ENCODE assay signal across 8 cellular contexts in genomic region chr18:26468931-26469340, GRCh38.
DNase-seq lines count a peak whose midpoint lies in the region; ATAC-seq and TF ChIP-seq lines count a peak whose summit lies in the region.

No MANE protein-coding gene starts in this region.

- H3K36me3 ChIP-seq in kidney epithelial cell (ENCODE audit: control insufficient read depth, insufficient read depth, low read length) = peaks cover 3% of the 10 kb centered on the region

- H3K27me3 ChIP-seq in kidney epithelial cell (ENCODE audit: control insufficient read depth, insufficient read depth, low read length) = no peaks in the 10 kb centered on the region

- DNase-seq in GM10266 (ENCODE audit: extremely low spot score) (no peak), Kasumi-1 (lab: John Stamatoyannopoulos, UW) (peak; percentile 30 to 58), SK-MEL-5 (ENCODE audit: low read depth, low spot score) (peak; percentile 55), kidney epithelial cell (ENCODE audit: low read depth) (no peak), epidermal melanocyte (ENCODE audit: insufficient read length, low spot score) (no peak), NCI-H446 (lab: John Stamatoyannopoulos, UW) (no peak)
- no peak for DNase-seq in activated effector memory CD4-positive, alpha-beta T cell treated with Interleukin-2 at 50 U/mL for 16 hours

- in situ Hi-C loops in SK-MEL-5 (cut with HindIII; ENCODE audit: low pct_unique_long_range_greater_than_20kb, low sequenced_read_pairs) = no loop called here

- ATAC-seq in GM21526 (IDR thresholded peaks at IDR 0.05; ENCODE audit: low FRiP score, unreplicated experiment) = peak; percentile 74

- peak; percentile 33 for TF ChIP-seq CTCF in GM10266 (IDR thresholded peaks at IDR 0.05; ENCODE audit: control insufficient read depth, insufficient read depth, low read depth, missing control alignments)
- TF ChIP-seq CTCF in kidney epithelial cell (IDR thresholded peaks at IDR 0.05; ENCODE audit: insufficient read depth, low read length, poor library complexity, severe bottlenecking) = peak; percentile 76

- no peak overlapping the region for H3K4me3 ChIP-seq in kidney epithelial cell (ENCODE audit: low read depth, low read length)

Comparison
In these comparisons a context has a peak if more than half of its experiments do, and no peak if none do; other contexts are left out.
1. DNase-seq: peak in Kasumi-1 (2 of 2) and SK-MEL-5 (single experiment); none in GM10266 (single experiment), kidney epithelial cell (single experiment), epidermal melanocyte (single experiment), NCI-H446 (0 of 2) and activated effector memory CD4-positive, alpha-beta T cell treated with Interleukin-2 at 50 U/mL for 16 hours (single experiment).